Comparison of ENCODE assay signal across 8 cellular contexts in the genomic region with DNA sequence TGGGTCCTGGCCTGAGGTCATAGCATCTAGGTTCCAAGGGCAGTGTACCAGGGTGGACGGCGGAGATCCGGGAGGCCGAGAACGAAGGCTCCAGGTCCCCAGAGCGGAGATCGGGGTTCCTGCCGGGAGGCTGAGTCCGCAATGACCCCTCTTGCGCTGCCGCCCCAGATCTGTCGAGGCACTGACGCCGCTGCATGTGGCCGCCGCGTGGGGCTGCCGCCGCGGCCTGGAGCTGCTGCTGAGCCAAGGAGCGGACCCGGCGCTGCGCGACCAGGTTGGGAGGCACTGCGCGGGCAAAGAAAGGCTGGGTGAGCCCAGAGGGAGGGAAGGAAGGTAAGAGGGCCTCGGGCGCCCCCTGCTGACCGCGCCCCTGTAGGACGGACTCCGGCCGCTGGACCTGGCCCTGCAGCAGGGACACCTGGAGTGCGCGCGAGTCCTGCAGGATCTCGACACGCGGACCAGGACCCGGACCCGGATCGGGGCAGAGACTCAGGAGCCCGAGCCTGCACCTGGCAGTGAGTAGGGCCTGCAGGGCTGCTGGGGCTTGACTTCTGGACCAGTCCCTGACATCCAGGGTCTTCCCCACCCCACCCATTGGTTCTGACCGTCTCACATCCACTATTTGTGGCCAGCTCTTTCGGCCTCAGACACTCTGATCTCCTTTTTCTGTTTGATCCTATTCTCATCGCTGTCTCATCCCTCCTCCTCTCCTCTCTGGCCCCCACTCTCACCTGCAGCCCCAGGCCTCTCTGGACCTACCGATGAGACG. TPM values are rescaled to one million over a fixed set of nuclear protein-coding genes. Genes with fewer than 3 reads are reported as not detected.
DNase-seq lines count a peak whose midpoint lies in the region; ATAC-seq and TF ChIP-seq lines count a peak whose summit lies in the region.

No MANE protein-coding gene starts in this region.

- peak; percentile 96 for DNase-seq in 8988T
- peak; percentile 96 for DNase-seq in HK-2 (ENCODE audit: unreplicated experiment)
- peak; percentile 87 for DNase-seq in NOMO-1 treated with DMSO at 0.1 percent for 48 hours (lab: John Stamatoyannopoulos, UW; ENCODE audit: unreplicated experiment)
- DNase-seq in activated CD8-positive, alpha-beta memory T cell treated with anti-CD3 and anti-CD28 coated beads, Interleukin-2, amount 10 ng/mL, durations not matched to agents 7 days and 5 days = peak; percentile 87
- DNase-seq in epithelial cell of esophagus (ENCODE audit: low read depth) = peak; percentile 82
- peak; percentile 66 for DNase-seq in stimulated activated CD8-positive, alpha-beta memory T cell treated with anti-CD3 and anti-CD28 coated beads, Interleukin-4, amount 100 ng/mL, for 24 hours (ENCODE audit: low read depth)

- H3K4me1 ChIP-seq in mucosa of rectum (ENCODE audit: control insufficient read depth in 2 of 2, insufficient read depth in 2 of 2, low read length in 2 of 2) = peaks cover 9 to 11% of the 10 kb centered on the region in 2 donors

- no peaks in the 10 kb centered on the region for H3K27me3 Mint-ChIP-seq in activated CD8-positive, alpha-beta memory T cell treated with anti-CD3 and anti-CD28 coated beads, Interleukin-2, amount 10 ng/mL, durations not matched to agents 7 days and 5 days

- peak overlapping the region; percentile 79 for H3K4me3 Mint-ChIP-seq in activated CD8-positive, alpha-beta memory T cell treated with anti-CD3 and anti-CD28 coated beads, Interleukin-2, amount 10 ng/mL, durations not matched to agents 7 days and 5 days

- H3K27ac Mint-ChIP-seq in activated CD8-positive, alpha-beta memory T cell treated with anti-CD3 and anti-CD28 coated beads, Interleukin-2, amount 10 ng/mL, durations not matched to agents 7 days and 5 days = peak overlapping the region; percentile 72

- peaks cover 0 to 4% of the 10 kb centered on the region in 2 donors for H3K27me3 ChIP-seq in mucosa of rectum (ENCODE audit: control insufficient read depth in 2 of 2, insufficient read depth in 2 of 2, low read length in 2 of 2)

- H3K27ac ChIP-seq in mucosa of rectum (ENCODE audit: low read depth in 2 of 2, low read length in 2 of 2) = no peak overlapping the region

- no peaks in the 10 kb centered on the region for H3K9me3 ChIP-seq in mucosa of rectum (ENCODE audit: control insufficient read depth in 2 of 2, low read length in 2 of 2)

- H3K9me3 Mint-ChIP-seq in activated CD8-positive, alpha-beta memory T cell treated with anti-CD3 and anti-CD28 coated beads, Interleukin-2, amount 10 ng/mL, durations not matched to agents 7 days and 5 days (ENCODE audit: low read depth) = no peaks in the 10 kb centered on the region

- H3K4me3 ChIP-seq in epithelial cell of esophagus (ENCODE audit: low read length) (peak overlapping the region; percentile 45), mucosa of rectum (ENCODE audit: low read length in 2 of 2) (peak overlapping the region; percentile 56 to 61)

- peaks cover 6% of the 10 kb centered on the region for H3K4me1 Mint-ChIP-seq in activated CD8-positive, alpha-beta memory T cell treated with anti-CD3 and anti-CD28 coated beads, Interleukin-2, amount 10 ng/mL, durations not matched to agents 7 days and 5 days

- ATAC-seq in GM18505 (IDR thresholded peaks at IDR 0.05; ENCODE audit: unreplicated experiment) = no peak
- ATAC-seq in activated CD8-positive, alpha-beta memory T cell treated with anti-CD3 and anti-CD28 coated beads, Interleukin-2, amount 10 ng/mL, durations not matched to agents 7 days and 5 days = peak; percentile 90

- H3K36me3 Mint-ChIP-seq in activated CD8-positive, alpha-beta memory T cell treated with anti-CD3 and anti-CD28 coated beads, Interleukin-2, amount 10 ng/mL, durations not matched to agents 7 days and 5 days = peaks cover 8% of the 10 kb centered on the region

- peak overlapping the region; percentile 24 to 43 for H3K9ac ChIP-seq in mucosa of rectum (ENCODE audit: low read depth in 1 of 2, low read length in 2 of 2)

- H3K36me3 ChIP-seq in mucosa of rectum (ENCODE audit: control insufficient read depth in 2 of 2, insufficient read depth in 2 of 2, low read length in 2 of 2) = peaks cover 2% of the 10 kb centered on the region in 2 donors

- TF ChIP-seq CTCF in epithelial cell of esophagus (IDR thresholded peaks at IDR 0.05; ENCODE audit: insufficient read depth, low read depth, low read length, missing control alignments) = peak; percentile 74

- TF ChIP-seq POLR2A in GM18505 (IDR thresholded peaks at IDR 0.05; ENCODE audit: borderline replicate concordance, extremely low read depth, insufficient read depth, insufficient read length) = peak; percentile 34

- CTCF ChIA-PET in activated CD8-positive, alpha-beta memory T cell treated with anti-CD3 and anti-CD28 coated beads, Interleukin-2, amount 10 ng/mL, durations not matched to agents 7 days and 5 days (lab: Charles Lee) = interaction anchor here (0.6 to 7.6 kb wide), 21 partner anchors 8 to 510 kb away, joined by 3 to 132 read pairs (median 5); partner anchors contain the start of genes ABHD8, ANO8, BABAM1 and DDA1

RNA-seq across cellular contexts. Expression of gene ANKLE1, which starts 1.0 kb away (rescaled TPM):
- total RNA-seq in activated CD8-positive, alpha-beta memory T cell treated with anti-CD3 and anti-CD28 coated beads, Interleukin-2, amount 10 ng/mL, durations not matched to agents 7 days and 5 days = 10 to 100 TPM in 1 of 2 experiments, 1 to 10 TPM in 1; 9.2 to 17.2 TPM

RNA-seq across cellular contexts. Expression of gene BABAM1, which starts 15.4 kb away (rescaled TPM):
- 100 to 1,000 TPM; 113 to 117 TPM for total RNA-seq in activated CD8-positive, alpha-beta memory T cell treated with anti-CD3 and anti-CD28 coated beads, Interleukin-2, amount 10 ng/mL, durations not matched to agents 7 days and 5 days

RNA-seq across cellular contexts. Expression of gene USHBP1, which starts 18.1 kb away (rescaled TPM):
- not detected for total RNA-seq in activated CD8-positive, alpha-beta memory T cell treated with anti-CD3 and anti-CD28 coated beads, Interleukin-2, amount 10 ng/mL, durations not matched to agents 7 days and 5 days

RNA-seq across cellular contexts. Expression of gene ABHD8, which starts 20.6 kb away (rescaled TPM):
- 10 to 100 TPM; 10.1 to 10.7 TPM for total RNA-seq in activated CD8-positive, alpha-beta memory T cell treated with anti-CD3 and anti-CD28 coated beads, Interleukin-2, amount 10 ng/mL, durations not matched to agents 7 days and 5 days

RNA-seq across cellular contexts. Expression of gene MRPL34, which starts 23.0 kb away (rescaled TPM):
- 100 to 1,000 TPM in 1 of 2 experiments, 10 to 100 TPM in 1; 94.7 to 115 TPM for total RNA-seq in activated CD8-positive, alpha-beta memory T cell treated with anti-CD3 and anti-CD28 coated beads, Interleukin-2, amount 10 ng/mL, durations not matched to agents 7 days and 5 days
